ENCODE assay signal across 23 cellular contexts in genomic region chr15:31283046-31283445, GRCh38.
"Had no signal": no experiment of that assay in that cellular context is flagged by ENCODE, and none has a peak within 500 bp of the region (broad histone marks: within the 10 kb centered on the region; RNA-seq: fewer than 3 reads in every experiment).

No MANE protein-coding gene starts in this region.

- H3K9me3 ChIP-seq: adrenal gland had no signal

- H3K4me1 Mint-ChIP-seq: activated CD4-positive, alpha-beta memory T cell treated with anti-CD3 and anti-CD28 coated beads, Interleukin-2, amount 10 ng/mL, durations not matched to agents 7 days and 5 days had no signal

- H3K27me3 ChIP-seq: adrenal gland had no signal

- DNase-seq: activated CD4-positive, alpha-beta memory T cell treated with anti-CD3 and anti-CD28 coated beads, Interleukin-2, amount 10 ng/mL, durations not matched to agents 7 days and 5 days; activated CD4-positive, alpha-beta T cell treated with anti-CD3 and anti-CD28 coated beads for 36 hours; activated CD4-positive, alpha-beta T cell treated with anti-CD3 and anti-CD28 coated beads, Interleukin-2, amount 50 U/mL, for 1 hour; activated CD8-positive, alpha-beta memory T cell treated with anti-CD3 and anti-CD28 coated beads, Interleukin-2, amount 50 U/mL, for 48 hours; activated naive CD4-positive, alpha-beta T cell treated with anti-CD3 and anti-CD28 coated beads, Interleukin-2, amount 50 U/mL, for 16 hours; activated naive CD8-positive, alpha-beta T cell treated with anti-CD3 and anti-CD28 coated beads, Interleukin-2, amount 10 ng/mL, durations not matched to agents 7 days and 5 days; activated T-cell treated with anti-CD3 and anti-CD28 coated beads, Interleukin-2, amount 50 U/mL, for 1 hour; anterior cingulate cortex; cerebellar nuclear complex; Karpas-422; MM.1S; NCI-H1105; NCI-H1436; NCI-H1694 treated with DMSO at 0.1 percent for 48 hours; NCI-H2029 treated with DMSO at 0.1 percent for 48 hours; NCI-H510A treated with DMSO at 0.1 percent for 48 hours; NCI-H69; NK-92 treated with Interleukin-12 subunit alpha and Interleukin-12 subunit beta, amount 100 ng/mL, for 24 hours; SHP77; WERI-Rb-1 had no signal

- ATAC-seq: activated CD4-positive, alpha-beta T cell treated with anti-CD3 and anti-CD28 coated beads for 36 hours had no signal

- H3K36me3 ChIP-seq: adrenal gland, WERI-Rb-1 had no signal

- H3K27ac ChIP-seq: adrenal gland, WERI-Rb-1 had no signal

- H3K4me3 ChIP-seq: adrenal gland had no signal

- H3K27ac Mint-ChIP-seq: activated CD4-positive, alpha-beta memory T cell treated with anti-CD3 and anti-CD28 coated beads, Interleukin-2, amount 10 ng/mL, durations not matched to agents 7 days and 5 days; activated CD4-positive, alpha-beta T cell treated with anti-CD3 and anti-CD28 coated beads for 36 hours; activated naive CD8-positive, alpha-beta T cell treated with anti-CD3 and anti-CD28 coated beads, Interleukin-2, amount 10 ng/mL, durations not matched to agents 7 days and 5 days; T-helper 1 cell treated with Interleukin-12 subunit alpha and Interleukin-12 subunit beta and Interleukin-4 antibody, amounts not matched to agents 30 μg/mL and 1 μg/mL, for 36 hours had no signal

- H3K4me1 ChIP-seq: adrenal gland had no signal

- H3K4me3 Mint-ChIP-seq: activated CD4-positive, alpha-beta memory T cell treated with anti-CD3 and anti-CD28 coated beads, Interleukin-2, amount 10 ng/mL, durations not matched to agents 7 days and 5 days; activated CD4-positive, alpha-beta T cell treated with anti-CD3 and anti-CD28 coated beads for 36 hours; activated naive CD8-positive, alpha-beta T cell treated with anti-CD3 and anti-CD28 coated beads, Interleukin-2, amount 10 ng/mL, durations not matched to agents 7 days and 5 days; T-helper 1 cell treated with Interleukin-12 subunit alpha and Interleukin-12 subunit beta and Interleukin-4 antibody, amounts not matched to agents 30 μg/mL and 1 μg/mL, for 36 hours had no signal

- H3K27me3 Mint-ChIP-seq: activated CD4-positive, alpha-beta T cell treated with anti-CD3 and anti-CD28 coated beads for 36 hours had no signal

- FAIRE-seq: RCC 7860 had no signal
